Comparison of ENCODE assay signal across 9 cellular contexts in genomic region chr22:47091241-47091691, GRCh38.
DNase-seq lines count a peak whose midpoint lies in the region; ATAC-seq and TF ChIP-seq lines count a peak whose summit lies in the region.
"Had no signal": no experiment of that assay in that cellular context is flagged by ENCODE, and none has a peak within 500 bp of the region (broad histone marks: within the 10 kb centered on the region; RNA-seq: fewer than 3 reads in every experiment).

No MANE protein-coding gene starts in this region.

- peaks cover 49 to 57% (median 54%) of the 10 kb centered on the region in 3 donors for H3K4me1 Mint-ChIP-seq in T-cell

- POLR2A ChIA-PET in T-cell (lab: Charles Lee) = no interaction called here

- no peaks in the 10 kb centered on the region for H3K27me3 Mint-ChIP-seq in T-cell

- ATAC-seq in T-cell (replicated peaks in 1 of 4) = peak in 1 of 4 experiments; percentile 64
- no peak for ATAC-seq in GM18873 (IDR thresholded peaks at IDR 0.05; ENCODE audit: low FRiP score, unreplicated experiment)

- H3K27ac Mint-ChIP-seq in T-cell = peak overlapping the region; percentile 44 to 56

- CTCF ChIA-PET in T-cell (lab: Charles Lee) = no interaction called here

- DNase-seq in ELF-1 (ENCODE audit: low read depth, low spot score) (peak; percentile 50), T-cell (peak in 9 of 34 experiments; percentile 7 to 82 (median 59)), fibroblast of pulmonary artery (ENCODE audit: low read depth) (no peak), retinal pigment epithelial cell (ENCODE audit: low read depth) (no peak), occipital lobe (lab: John Stamatoyannopoulos, UW) (no peak), kidney tubule cell (ENCODE audit: low spot score) (no peak), iPS-NIHi7 (ENCODE audit: extremely low spot score) (no peak)
- DNase-seq: midbrain had no signal

- H3K9me3 Mint-ChIP-seq in T-cell = peaks cover 0 to 3% (median 2%) of the 10 kb centered on the region in 3 donors

- TF ChIP-seq CTCF in fibroblast of pulmonary artery (IDR thresholded peaks at IDR 0.05; ENCODE audit: low read length, missing control alignments) = no peak
- no peak for TF ChIP-seq CTCF in retinal pigment epithelial cell (conservative IDR thresholded peaks at IDR 0.05; ENCODE audit: low read depth, low read length)

- peak overlapping the region; percentile 62 to 77 (median 66) for H3K4me3 Mint-ChIP-seq in T-cell

- H3K36me3 Mint-ChIP-seq in T-cell = peaks cover 37% of the 10 kb centered on the region

- H3K4me3 ChIP-seq in fibroblast of pulmonary artery (replicated peaks; ENCODE audit: low read depth, low read length) (peak overlapping the region; percentile 53), retinal pigment epithelial cell (ENCODE audit: low read length) (peak overlapping the region; percentile 45)
